ENCODE assay signal across 1 cellular context in the genomic region with DNA sequence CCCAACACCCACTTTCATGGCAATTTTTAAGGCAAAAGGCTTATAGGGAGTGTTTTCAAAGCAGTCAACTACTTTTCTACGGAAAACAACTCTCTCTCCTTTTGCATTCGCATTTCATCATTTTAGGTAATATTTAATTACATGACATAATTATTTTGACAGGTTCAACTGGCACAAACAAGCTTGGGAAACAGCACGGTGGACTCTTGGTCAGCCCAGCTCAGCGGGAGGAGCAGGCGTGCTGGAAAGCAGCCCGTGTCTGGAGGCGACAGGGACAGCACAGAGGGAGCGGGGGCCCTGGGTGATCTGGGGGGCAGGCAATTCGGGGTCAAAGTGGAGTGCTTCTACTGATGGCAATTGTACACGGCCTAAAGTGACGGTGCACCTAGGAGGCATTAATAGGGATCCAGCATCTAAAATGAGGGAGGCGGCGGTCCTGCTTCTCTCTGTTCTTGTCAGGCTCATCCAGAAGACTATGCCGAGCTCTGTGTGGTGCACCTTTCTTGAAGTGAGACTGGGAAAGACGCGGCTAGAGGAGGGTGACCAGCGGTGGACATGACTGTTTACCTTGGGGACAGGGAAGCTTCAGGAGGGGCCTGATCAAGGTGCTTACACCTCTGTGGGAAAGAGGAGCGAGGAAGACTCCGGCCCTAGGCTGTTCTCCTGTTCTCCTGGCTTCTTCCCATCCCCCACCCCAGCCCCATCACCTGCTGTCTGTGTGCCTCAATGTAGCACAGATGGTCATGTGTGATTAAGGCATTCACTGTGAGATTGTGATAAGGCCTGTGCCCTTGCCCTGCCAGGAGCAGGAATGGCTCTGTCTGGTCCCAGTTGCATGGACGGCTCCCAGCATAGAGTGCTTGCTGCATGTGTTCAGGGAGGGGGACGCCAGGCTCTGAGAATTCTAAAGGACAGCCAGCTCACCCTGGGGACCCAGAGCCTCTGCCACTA.
TF ChIP-seq lines count a peak whose summit lies in the region.

No MANE protein-coding gene starts in this region.

TF ChIP-seq in SK-N-SH treated with all-trans-retinoic acid at 6 μM for 48 hours, 23 proteins besides CTCF, POLR2A, EP300 and RAD21 (continued from another document):
- TF ChIP-seq, protein P1, sequence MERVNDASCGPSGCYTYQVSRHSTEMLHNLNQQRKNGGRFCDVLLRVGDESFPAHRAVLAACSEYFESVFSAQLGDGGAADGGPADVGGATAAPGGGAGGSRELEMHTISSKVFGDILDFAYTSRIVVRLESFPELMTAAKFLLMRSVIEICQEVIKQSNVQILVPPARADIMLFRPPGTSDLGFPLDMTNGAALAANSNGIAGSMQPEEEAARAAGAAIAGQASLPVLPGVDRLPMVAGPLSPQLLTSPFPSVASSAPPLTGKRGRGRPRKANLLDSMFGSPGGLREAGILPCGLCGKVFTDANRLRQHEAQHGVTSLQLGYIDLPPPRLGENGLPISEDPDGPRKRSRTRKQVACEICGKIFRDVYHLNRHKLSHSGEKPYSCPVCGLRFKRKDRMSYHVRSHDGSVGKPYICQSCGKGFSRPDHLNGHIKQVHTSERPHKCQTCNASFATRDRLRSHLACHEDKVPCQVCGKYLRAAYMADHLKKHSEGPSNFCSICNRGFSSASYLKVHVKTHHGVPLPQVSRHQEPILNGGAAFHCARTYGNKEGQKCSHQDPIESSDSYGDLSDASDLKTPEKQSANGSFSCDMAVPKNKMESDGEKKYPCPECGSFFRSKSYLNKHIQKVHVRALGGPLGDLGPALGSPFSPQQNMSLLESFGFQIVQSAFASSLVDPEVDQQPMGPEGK (CRISPR knock-in tag; IDR thresholded peaks at IDR 0.05; ENCODE audit: borderline replicate concordance), result no peak
